Comparison of ENCODE assay signal across 29 cellular contexts in genomic region chr21:25092441-25093011, GRCh38.
"Had no signal": no experiment of that assay in that cellular context is flagged by ENCODE, and none has a peak within 500 bp of the region (broad histone marks: within the 10 kb centered on the region; RNA-seq: fewer than 3 reads in every experiment).

No MANE protein-coding gene starts in this region.

- DNase-seq: activated CD4-positive, alpha-beta memory T cell treated with anti-CD3 and anti-CD28 coated beads for 36 hours; activated CD4-positive, alpha-beta T cell treated with anti-CD3 and anti-CD28 coated beads for 36 hours; activated CD4-positive, alpha-beta T cell treated with anti-CD3 and anti-CD28 coated beads, Interleukin-2, amount 10 ng/mL, durations not matched to agents 24 days and 14 days; activated CD4-positive, CD25-positive, alpha-beta regulatory T cell; activated CD4-positive, CD25-positive, alpha-beta regulatory T cell treated with anti-CD3 and anti-CD28 coated beads, Interleukin-2, amount 50 U/mL, for 72 hours; activated CD8-positive, alpha-beta memory T cell treated with anti-CD3 and anti-CD28 coated beads, Interleukin-2, amount 10 ng/mL, durations not matched to agents 7 days and 5 days; activated CD8-positive, alpha-beta memory T cell treated with anti-CD3 and anti-CD28 coated beads, Interleukin-2, amount 50 U/mL, for 4 hours; activated CD8-positive, alpha-beta T cell treated with anti-CD3 and anti-CD28 coated beads, Interleukin-2, amount 10 ng/mL, durations not matched to agents 7 days and 5 days; activated effector memory CD4-positive, alpha-beta T cell treated with anti-CD3 and anti-CD28 coated beads, Interleukin-2, amount 50 U/mL, for 16 hours; activated naive CD4-positive, alpha-beta T cell treated with anti-CD3 and anti-CD28 coated beads for 36 hours; activated naive CD8-positive, alpha-beta T cell treated with anti-CD3 and anti-CD28 coated beads for 36 hours; activated naive CD8-positive, alpha-beta T cell treated with anti-CD3 and anti-CD28 coated beads, Interleukin-2, amount 50 U/mL, for 24 hours; activated T-cell treated with anti-CD3 and anti-CD28 coated beads, Interleukin-2, amount 50 U/mL, for 1 hour; activated T-cell treated with anti-CD3 and anti-CD28 coated beads, Interleukin-2, amount 50 U/mL, for 48 hours; adrenal gland; central memory CD4-positive, alpha-beta T cell; cerebellar nuclear complex; colonic mucosa; effector CD8-positive, alpha-beta T cell; esophagus squamous epithelium; foreskin melanocyte; T-helper 2 cell had no signal

- H3K4me1 ChIP-seq: adrenal gland, ascending aorta, breast epithelium, colonic mucosa, esophagus squamous epithelium, gastroesophageal sphincter had no signal

- H3K27ac ChIP-seq: adrenal gland, ascending aorta, breast epithelium, cardiac muscle cell, colonic mucosa, epithelial cell of prostate, esophagus squamous epithelium, gastroesophageal sphincter had no signal

- H3K27me3 ChIP-seq: adrenal gland, ascending aorta, breast epithelium, cardiac muscle cell, colonic mucosa, esophagus squamous epithelium, gastroesophageal sphincter had no signal

- ATAC-seq: activated CD4-positive, alpha-beta T cell treated with anti-CD3 and anti-CD28 coated beads for 36 hours; activated CD8-positive, alpha-beta memory T cell treated with anti-CD3 and anti-CD28 coated beads, Interleukin-2, amount 10 ng/mL, durations not matched to agents 7 days and 5 days; activated CD8-positive, alpha-beta T cell treated with anti-CD3 and anti-CD28 coated beads, Interleukin-2, amount 10 ng/mL, durations not matched to agents 7 days and 5 days; activated naive CD8-positive, alpha-beta T cell treated with anti-CD3 and anti-CD28 coated beads, Interleukin-2, amount 50 U/mL, for 24 hours; gastroesophageal sphincter had no signal

- H3K4me3 ChIP-seq: adrenal gland, ascending aorta, breast epithelium, cardiac muscle cell, colonic mucosa, esophagus squamous epithelium, gastroesophageal sphincter had no signal

- FAIRE-seq: endometrium, endothelial cell of umbilical vein had no signal

- H3K36me3 ChIP-seq: adrenal gland, ascending aorta, breast epithelium, cardiac muscle cell, colonic mucosa, esophagus squamous epithelium, gastroesophageal sphincter had no signal

- H3K9me3 ChIP-seq: adrenal gland, ascending aorta, colonic mucosa had no signal
